ENCODE assay signal across 18 cellular contexts in the genomic region with DNA sequence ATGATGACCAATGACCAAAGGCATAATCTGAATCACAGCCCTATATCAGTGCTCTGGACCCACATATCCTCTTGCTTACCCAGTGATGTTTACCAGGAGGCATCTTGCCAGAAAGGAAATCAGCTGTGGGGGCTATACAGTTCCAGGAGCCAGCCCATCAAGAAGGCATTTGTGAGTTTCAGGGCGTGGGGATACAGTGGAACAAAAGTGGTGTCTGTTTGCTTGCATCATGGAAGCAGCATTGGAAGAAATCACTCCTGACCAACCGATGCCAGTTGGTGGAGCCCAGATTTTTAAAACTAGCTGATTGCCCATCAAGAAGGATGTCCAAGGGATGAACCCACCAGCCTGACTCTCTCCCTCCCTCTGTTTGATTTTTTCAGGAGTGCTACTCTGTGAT.
"Had no signal": no experiment of that assay in that cellular context is flagged by ENCODE, and none has a peak within 500 bp of the region (broad histone marks: within the 10 kb centered on the region; RNA-seq: fewer than 3 reads in every experiment).

No MANE protein-coding gene starts in this region.

- H3K36me3 ChIP-seq: gastroesophageal sphincter, pancreas, suprapubic skin, thyroid gland, uterus had no signal

- H3K9me3 ChIP-seq: gastroesophageal sphincter, pancreas, suprapubic skin, thyroid gland, uterus had no signal

- H3K4me1 ChIP-seq: gastroesophageal sphincter, pancreas, suprapubic skin, thyroid gland, uterus had no signal

- ATAC-seq: gastroesophageal sphincter; left lobe of liver; natural killer cell treated with Interleukin-12 subunit alpha and Interleukin-12 subunit beta and Interleukin-15 and Interleukin-18, amount 100 ng/mL, for 72 hours; pancreas; right cardiac atrium; stimulated activated effector memory CD8-positive, alpha-beta T cell treated with anti-CD3 and anti-CD28 coated beads, Interleukin-12 subunit alpha, Interleukin-12 subunit beta, amount 100 ng/mL, for 72 hours; stimulated activated naive CD8-positive, alpha-beta T cell treated with anti-CD3 and anti-CD28 coated beads, Interleukin-15, Interleukin-2, amounts not matched to agents 100 U/mL and 50 U/mL, for 24 hours had no signal

- H3K4me3 ChIP-seq: dorsolateral prefrontal cortex, gastroesophageal sphincter, pancreas, suprapubic skin, thyroid gland, uterus had no signal

- H3K27ac ChIP-seq: dorsolateral prefrontal cortex, gastroesophageal sphincter, pancreas, suprapubic skin, thyroid gland, uterus had no signal

- DNase-seq: cortex of kidney; dorsolateral prefrontal cortex; effector CD8-positive, alpha-beta T cell; glutamatergic neuron; islet precursor cell; occipital lobe; pancreas; right cardiac atrium; stimulated activated CD4-positive, alpha-beta T cell treated with anti-CD3 and anti-CD28 coated beads, Interleukin-4, amount 100 ng/mL, for 1 hour; stimulated activated CD8-positive, alpha-beta memory T cell treated with anti-CD3 and anti-CD28 coated beads, Interleukin-4, amount 100 ng/mL, for 48 hours; stimulated activated naive CD8-positive, alpha-beta T cell treated with anti-CD3 and anti-CD28 coated beads, Interleukin-15, Interleukin-2, amounts not matched to agents 100 U/mL and 50 U/mL, for 24 hours; thyroid gland; uterus had no signal

- FAIRE-seq: pancreas had no signal

- H3K27me3 ChIP-seq: gastroesophageal sphincter, pancreas, thyroid gland, uterus had no signal
